Comparison of ENCODE assay signal across 7 cellular contexts in the genomic region with DNA sequence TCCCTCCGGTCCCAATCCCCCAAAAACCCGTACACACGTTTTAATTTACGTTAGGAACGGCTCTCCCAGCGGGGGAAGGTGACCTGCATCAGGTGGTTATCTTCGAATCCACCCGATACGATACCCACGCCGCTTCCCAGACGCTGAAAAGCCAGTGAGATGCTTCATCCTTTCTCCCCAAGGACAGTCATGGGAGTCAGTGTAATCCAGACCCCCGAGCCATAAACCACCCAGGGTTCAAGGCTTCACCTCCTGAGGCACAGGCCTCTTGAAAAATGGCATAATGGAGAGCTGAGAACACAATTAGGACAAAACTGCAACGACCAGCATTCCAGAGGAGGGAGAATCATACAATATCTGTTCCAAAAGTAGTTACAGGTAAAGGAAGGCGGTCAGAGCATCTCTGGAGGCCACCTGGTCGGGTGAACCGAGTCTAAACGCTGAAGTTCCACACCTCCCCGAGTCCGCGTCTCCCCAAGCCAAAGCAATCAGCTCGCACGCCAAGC.
DNase-seq lines count a peak whose midpoint lies in the region; ATAC-seq and TF ChIP-seq lines count a peak whose summit lies in the region.

No MANE protein-coding gene starts in this region.

- peak overlapping the region; percentile 58 for H3K27ac ChIP-seq in KOPT-K1 (ENCODE audit: low read depth, low read length, poor library complexity, severe bottlenecking)
- peak overlapping the region; percentile 76 for H3K27ac ChIP-seq in cingulate gyrus (ENCODE audit: low read depth, low read length)
- H3K27ac ChIP-seq in muscle layer of colon (ENCODE audit: low read depth, low read length): no peak overlapping the region

- TF ChIP-seq CTCF in GM13976 (IDR thresholded peaks at IDR 0.05; ENCODE audit: borderline replicate concordance, control extremely low read depth, extremely low read depth, insufficient read depth, missing control alignments): no peak

- H3K9me3 ChIP-seq in KOPT-K1 (ENCODE audit: insufficient read depth, low read length, poor library complexity, severe bottlenecking) (no peaks in the 10 kb centered on the region), muscle layer of colon (ENCODE audit: low read length) (no peaks in the 10 kb centered on the region)

- no peaks in the 10 kb centered on the region for H3K4me1 ChIP-seq in muscle layer of colon (ENCODE audit: insufficient read depth, low read length)

- peak overlapping the region; percentile 57 for H3K4me3 ChIP-seq in GM08714 (ENCODE audit: low read length)
- peak overlapping the region; percentile 25 to 54 for H3K4me3 ChIP-seq in muscle layer of colon (ENCODE audit: low read depth in 1 of 2, low read length in 2 of 2)

- no peak overlapping the region for H3K9ac ChIP-seq in muscle layer of colon (ENCODE audit: low read length)

- in situ Hi-C loops in GM13976 (cut with MboI; ENCODE audit: low sequenced_read_pairs, unreplicated experiment): no loop called here

- DNase-seq in GM13976 (ENCODE audit: low spot score) (no peak), NCI-H1092 treated with DMSO at 0.1 percent for 48 hours (lab: John Stamatoyannopoulos, UW) (no peak)

- H3K36me3 ChIP-seq in KOPT-K1 (ENCODE audit: insufficient read depth, low read length) (no peaks in the 10 kb centered on the region), muscle layer of colon (ENCODE audit: insufficient read depth, low read length) (no peaks in the 10 kb centered on the region)

- peaks cover 0 to 4% of the 10 kb centered on the region in 2 donors for H3K27me3 ChIP-seq in muscle layer of colon (ENCODE audit: control insufficient read depth in 1 of 2, insufficient read depth in 2 of 2, low read length in 2 of 2)

- ATAC-seq in GM19455 (IDR thresholded peaks at IDR 0.05; ENCODE audit: unreplicated experiment): no peak
